ENCODE assay signal across 7 cellular contexts in the genomic region with DNA sequence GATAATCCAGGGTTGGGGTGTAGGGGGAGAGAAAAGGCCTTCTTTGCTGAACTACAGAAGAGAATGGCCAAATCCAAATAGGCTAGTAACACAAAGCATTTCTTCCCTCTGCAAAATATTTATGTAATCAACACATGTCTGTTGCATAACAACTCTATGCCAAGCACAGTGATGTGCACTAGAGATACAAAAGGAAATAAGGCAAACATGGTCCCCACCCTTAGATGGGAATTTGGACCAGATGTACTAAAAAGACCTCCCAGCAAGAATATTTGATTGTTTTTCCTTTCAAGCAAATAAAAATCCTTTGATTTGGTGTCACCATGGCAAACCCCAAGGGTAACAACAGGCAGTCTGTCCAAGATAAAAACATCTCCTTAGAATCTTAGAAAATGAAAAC.
"Had no signal": no experiment of that assay in that cellular context is flagged by ENCODE, and none has a peak within 500 bp of the region (broad histone marks: within the 10 kb centered on the region; RNA-seq: fewer than 3 reads in every experiment).

No MANE protein-coding gene starts in this region.

- ATAC-seq: GM23338 had no signal

- H3K4me2 ChIP-seq: GM23338 had no signal

- H2AFZ ChIP-seq: GM23338 had no signal

- H3K4me3 ChIP-seq: GM23338 had no signal

- DNase-seq: H9, HCEC 1CT, IMR-90 had no signal

- H3K9me3 Mint-ChIP-seq: GM23338 had no signal

- FAIRE-seq: H1, H54, HTR-8/SVneo had no signal

- H3K27ac Mint-ChIP-seq: GM23338, H9 had no signal
